Comparison of ENCODE assay signal across 8 cellular contexts in genomic region chr12:53299454-53300180, GRCh38. TPM values are rescaled to one million over a fixed set of nuclear protein-coding genes. Genes with fewer than 3 reads are reported as not detected.
DNase-seq lines count a peak whose midpoint lies in the region; ATAC-seq and TF ChIP-seq lines count a peak whose summit lies in the region.

MYG1 (plus strand) TSS chr12:53299695; CDS start chr12:53299738, 43 bp downstream.

- H3K9me3 ChIP-seq in ascending aorta = no peaks in the 10 kb centered on the region
- H3K9me3 ChIP-seq in vagina = no peaks in the 10 kb centered on the region

- intact Hi-C loops in T-helper 2 cell treated with Interferon-gamma antibody and Interleukin-4, amounts not matched to agents 100 ng/mL and 5 ng/mL, for 36 hours (cut with micrococcal nuclease) = loop anchor here (1.0 to 5.0 kb wide), 6 partner anchors 22 to 153 kb away; partner anchors contain the start of genes AAAS, CSAD, ESPL1 and PCBP2
- intact Hi-C loops in ascending aorta (cut with DNase I) (loop anchor here (1.0 to 5.0 kb wide), 2 partner anchors 22 to 67 kb away; partner anchors contain the start of genes AAAS and RARG), vagina (cut with DNase I) (no loop called here)

- DNase-seq in GM13976 (ENCODE audit: low spot score) (peak; percentile 90), NCI-H187 (lab: John Stamatoyannopoulos, UW) (peak; percentile 57 to 80), ascending aorta (ENCODE audit: low spot score in 2 of 2) (peak; percentile 25 to 90), hepatic stellate cell (ENCODE audit: low spot score) (peak; percentile 82), vagina (ENCODE audit: extremely low spot score in 2 of 2) (no peak)

- H3K4me3 ChIP-seq in ascending aorta (peak within 1 kb of the TSS; percentile 65 to 83), rectal smooth muscle tissue (ENCODE audit: low read length) (peak within 1 kb of the TSS; percentile 84), vagina (peak within 1 kb of the TSS; percentile 62 to 66)

- peak within 1 kb of the TSS; percentile 51 for H3K9ac ChIP-seq in rectal smooth muscle tissue (ENCODE audit: low read length)

- no peak for TF ChIP-seq CTCF in GM13976 (IDR thresholded peaks at IDR 0.05; ENCODE audit: borderline replicate concordance, control extremely low read depth, extremely low read depth, insufficient read depth, missing control alignments)
- peak in 2 of 3 experiments; percentile 12 to 32 for TF ChIP-seq CTCF in ascending aorta (IDR thresholded peaks at IDR 0.05)
- TF ChIP-seq CTCF in vagina (IDR thresholded peaks at IDR 0.05) = peak in 1 of 3 experiments; percentile 1

- H3K36me3 ChIP-seq in ascending aorta (peaks cover 8 to 39% of the 10 kb centered on the region in 2 donors), rectal smooth muscle tissue (ENCODE audit: control insufficient read depth, insufficient read depth, low read length) (peaks cover 4% of the 10 kb centered on the region), vagina (peaks cover 0 to 32% of the 10 kb centered on the region in 2 donors)

- in situ Hi-C loops in GM13976 (cut with MboI; ENCODE audit: low sequenced_read_pairs, unreplicated experiment) = no loop called here

- no peak for TF ChIP-seq POLR2A in vagina (IDR thresholded peaks at IDR 0.05)

- H3K27ac ChIP-seq in ascending aorta (peak within 1 kb of the TSS; percentile 57 to 69), rectal smooth muscle tissue (ENCODE audit: low read depth, low read length) (peak within 1 kb of the TSS; percentile 62), vagina (peak within 1 kb of the TSS; percentile 65)

- ATAC-seq in HG02840 (IDR thresholded peaks at IDR 0.05; ENCODE audit: low FRiP score, unreplicated experiment) = peak; percentile 65

- H3K4me1 ChIP-seq in ascending aorta (peaks cover 10 to 31% of the 10 kb centered on the region in 2 donors), rectal smooth muscle tissue (ENCODE audit: control insufficient read depth, insufficient read depth, low read length) (peaks cover 17% of the 10 kb centered on the region), vagina (peaks cover 52% of the 10 kb centered on the region)

- H3K27me3 ChIP-seq in ascending aorta (no peaks in the 10 kb centered on the region), rectal smooth muscle tissue (ENCODE audit: control insufficient read depth, insufficient read depth, low read length) (no peaks in the 10 kb centered on the region), vagina (no peaks in the 10 kb centered on the region)

RNA-seq across cellular contexts. Expression of gene MYG1, which starts in this region (rescaled TPM):
- 58.6 and 64.5 TPM in 2 replicates for total RNA-seq in T-helper 2 cell treated with Interferon-gamma antibody and Interleukin-4, amounts not matched to agents 100 ng/mL and 5 ng/mL, for 36 hours
- total RNA-seq in ascending aorta = 27.5 TPM
- 41.5 TPM for total RNA-seq in vagina

Comparison
In these comparisons a context has a peak if more than half of its experiments do, and no peak if none do; other contexts are left out.
1. DNase-seq: peak in GM13976 (single experiment), NCI-H187 (2 of 2), ascending aorta (2 of 2) and hepatic stellate cell (single experiment); none in vagina (0 of 2).
2. Peak in every context shown above with its lines, with median percentiles within 50 percentile points of each other: H3K27ac ChIP-seq and H3K4me3 ChIP-seq.